ENCODE assay signal across 8 cellular contexts in the genomic region with DNA sequence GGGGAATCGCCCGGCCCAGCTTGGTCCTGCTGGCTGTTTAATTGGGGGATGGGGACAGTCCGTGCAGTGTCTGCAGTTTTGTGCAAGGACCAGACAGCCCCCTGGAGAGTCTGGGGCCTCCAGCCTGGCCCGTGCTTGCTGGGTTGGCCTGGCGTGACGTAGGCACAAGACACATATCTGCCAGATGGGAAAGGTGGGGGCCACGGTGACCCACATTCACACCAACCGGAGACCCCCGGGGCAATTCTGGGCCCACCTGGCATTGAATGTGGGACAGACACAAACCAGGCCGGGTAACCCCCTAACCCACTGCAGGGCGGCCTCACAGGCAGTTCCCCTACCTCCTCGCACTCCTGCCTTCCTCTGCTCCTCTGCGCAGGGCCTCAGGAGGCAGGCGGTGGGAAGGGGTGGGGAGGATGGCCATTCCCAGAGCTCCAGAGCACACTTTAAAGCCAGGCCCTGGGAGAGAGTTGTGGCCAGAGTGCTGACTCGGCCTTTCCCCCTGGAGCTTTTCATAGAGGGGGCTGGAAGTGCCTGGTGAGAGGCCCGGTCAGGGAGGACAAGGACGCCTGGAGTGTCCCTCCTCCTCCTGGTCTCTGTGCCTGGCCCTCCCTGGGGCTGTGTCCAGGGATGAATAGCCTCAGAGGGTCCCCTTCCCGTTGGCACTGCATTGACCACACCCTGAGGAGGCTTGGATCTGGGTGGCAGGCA. TPM values are rescaled to one million over a fixed set of nuclear protein-coding genes. Genes with fewer than 3 reads are reported as not detected.
DNase-seq lines count a peak whose midpoint lies in the region; ATAC-seq and TF ChIP-seq lines count a peak whose summit lies in the region.

No MANE protein-coding gene starts in this region.

- H3K4me2 ChIP-seq in HCT116 (ENCODE audit: low read length) = peak overlapping the region; percentile 99

- CTCF ChIA-PET in HCT116 (lab: Charles Lee) = no interaction called here

- no peaks in the 10 kb centered on the region for H3K27me3 Mint-ChIP-seq in activated naive CD8-positive, alpha-beta T cell
- peaks cover 23% of the 10 kb centered on the region for H3K27me3 Mint-ChIP-seq in stimulated activated naive CD8-positive, alpha-beta T cell treated with anti-CD3 and anti-CD28 coated beads, Interleukin-15, amount 100 ng/mL, for 72 hours

- H3K79me2 ChIP-seq in HCT116 (ENCODE audit: insufficient read depth, low read length) = no peaks in the 10 kb centered on the region

- H3K36me3 ChIP-seq in HCT116 (ENCODE audit: control insufficient read depth in 1 of 2, insufficient read depth in 2 of 2, low read length in 2 of 2) (no peaks in the 10 kb centered on the region), iPS DF 6.9 (ENCODE audit: control insufficient read depth, insufficient read depth, low read length) (no peaks in the 10 kb centered on the region)

- no peak overlapping the region for H2AFZ ChIP-seq in HCT116 (ENCODE audit: low read depth, low read length, poor library complexity, severe bottlenecking)

- no TSS peak for BruUV-seq in HCT116 (replicated peaks; lab: Mats Ljungman, UMichigan)

- no peak for TF ChIP-seq CTCF in HCT116 (IDR thresholded peaks at IDR 0.05 in 2 of 3, conservative IDR thresholded peaks at IDR 0.05 in 1 of 3; ENCODE audit: borderline replicate concordance in 1 of 3, insufficient read depth in 1 of 3, low read depth in 2 of 3, low read length in 2 of 3)

- POLR2A ChIA-PET in HCT116 (lab: Charles Lee) = no interaction called here

- WGBS in iPS DF 6.9 (ENCODE audit: insufficient coverage, insufficient read length) = no CpG with 5 or more reads among the region's 18 CpGs

- TF ChIP-seq RAD21 in HCT116 (IDR thresholded peaks at IDR 0.05; ENCODE audit: low read depth) = no peak

- RAD21 ChIA-PET in HCT116 (lab: Charles Lee; ENCODE audit: low non-redundant PET in 1 of 2, low total read pairs in 2 of 2, uncharacterized antibody in 2 of 2, unreplicated experiment in 2 of 2) = no interaction called here

- H3K36me3 Mint-ChIP-seq in activated naive CD8-positive, alpha-beta T cell = no peaks in the 10 kb centered on the region

- no peaks in the 10 kb centered on the region for H3K27me3 ChIP-seq in HCT116 (ENCODE audit: insufficient read depth, low read length)
- H3K27me3 ChIP-seq in iPS DF 6.9 (ENCODE audit: control insufficient read depth, insufficient read depth, low read length) = no peaks in the 10 kb centered on the region

- peak overlapping the region; percentile 92 for H3K4me3 Mint-ChIP-seq in activated naive CD8-positive, alpha-beta T cell
- peak overlapping the region; percentile 82 to 90 for H3K4me3 Mint-ChIP-seq in stimulated activated naive CD8-positive, alpha-beta T cell treated with anti-CD3 and anti-CD28 coated beads, Interleukin-15, amount 100 ng/mL, for 72 hours

- H3K4me3 ChIP-seq in HCT116 (replicated peaks in 1 of 2; ENCODE audit: low read depth in 1 of 2, low read length in 2 of 2) = peak overlapping the region in 1 of 2 experiments; percentile 74; a peak in 1 of 4 replicates
- H3K4me3 ChIP-seq in iPS DF 6.9 (ENCODE audit: low read length) = peak overlapping the region; percentile 74; the same call in 1 of the 2 replicates

- H3K27ac Mint-ChIP-seq in activated naive CD8-positive, alpha-beta T cell = no peak overlapping the region
- H3K27ac Mint-ChIP-seq in stimulated activated naive CD8-positive, alpha-beta T cell treated with anti-CD3 and anti-CD28 coated beads, Interleukin-15, amount 100 ng/mL, for 72 hours = peak overlapping the region in 1 of 2 donors; percentile 92

- no peaks in the 10 kb centered on the region for H3K9me2 ChIP-seq in HCT116 (ENCODE audit: insufficient read depth)

- no peak overlapping the region for H3K9ac ChIP-seq in HCT116 (ENCODE audit: low read length)

- no peak overlapping the region for H3K27ac ChIP-seq in HCT116 (ENCODE audit: low read depth, low read length)
- no peak overlapping the region for H3K27ac ChIP-seq in iPS DF 6.9 (ENCODE audit: low read length)

- H3K9me3 ChIP-seq in HCT116 (ENCODE audit: control insufficient read depth in 1 of 2, insufficient read depth in 1 of 2, low read depth in 1 of 2, low read length in 2 of 2) = no peaks in the 10 kb centered on the region
- no peaks in the 10 kb centered on the region for H3K9me3 ChIP-seq in iPS DF 6.9 (ENCODE audit: control insufficient read depth, insufficient read depth, low read length)

- H3K9me3 Mint-ChIP-seq in activated naive CD8-positive, alpha-beta T cell (ENCODE audit: low read depth) = no peaks in the 10 kb centered on the region
- H3K9me3 Mint-ChIP-seq in stimulated activated naive CD8-positive, alpha-beta T cell treated with anti-CD3 and anti-CD28 coated beads, Interleukin-15, amount 100 ng/mL, for 72 hours = no peaks in the 10 kb centered on the region

- H3K4me1 ChIP-seq in HCT116 (ENCODE audit: control insufficient read depth in 1 of 2, insufficient read depth in 2 of 2, low read length in 2 of 2) (peaks cover 11 to 39% of the 10 kb centered on the region in 2 experiments; a peak in 3 of 4 replicates), iPS DF 6.9 (ENCODE audit: control insufficient read depth, insufficient read depth, low read length) (peaks cover 6% of the 10 kb centered on the region; the same call in 1 of the 2 replicates)

- no peak for DNase-seq in HCT116 (ENCODE audit: low read depth, low spot score)
- DNase-seq in iPS DF 6.9 (ENCODE audit: low read depth, low spot score) = no peak
- no peak for DNase-seq in stimulated activated naive CD8-positive, alpha-beta T cell treated with anti-CD3 and anti-CD28 coated beads, Interleukin-15, amount 100 ng/mL, for 72 hours
- DNase-seq in COLO668 (lab: John Stamatoyannopoulos, UW; ENCODE audit: unreplicated experiment) = no peak
- DNase-seq in NCI-H1048 (lab: John Stamatoyannopoulos, UW) = no peak

- no peak for TF ChIP-seq POLR2A in HCT116 (IDR thresholded peaks at IDR 0.05; ENCODE audit: borderline replicate concordance, extremely low read depth, insufficient read depth, insufficient read length)

- peaks cover 23% of the 10 kb centered on the region for H3K4me1 Mint-ChIP-seq in activated naive CD8-positive, alpha-beta T cell (ENCODE audit: low read depth)
- peaks cover 47% of the 10 kb centered on the region for H3K4me1 Mint-ChIP-seq in stimulated activated naive CD8-positive, alpha-beta T cell treated with anti-CD3 and anti-CD28 coated beads, Interleukin-15, amount 100 ng/mL, for 72 hours

- no peaks in the 10 kb centered on the region for H4K20me1 ChIP-seq in HCT116 (ENCODE audit: insufficient read depth)

- ATAC-seq in HCT116 (no peak), HG03342 (IDR thresholded peaks at IDR 0.05; ENCODE audit: unreplicated experiment) (no peak), HG03196 (IDR thresholded peaks at IDR 0.05; ENCODE audit: unreplicated experiment) (no peak)
- ATAC-seq in stimulated activated naive CD8-positive, alpha-beta T cell treated with anti-CD3 and anti-CD28 coated beads, Interleukin-15, amount 100 ng/mL, for 72 hours = no peak

- intact Hi-C loops in HCT116 (cut with micrococcal nuclease) = no loop called here

TF ChIP-seq in HCT116, 20 proteins besides CTCF, POLR2A, EP300 and RAD21 (continues in another document):
- TF ChIP-seq POLR2AphosphoS5 (IDR thresholded peaks at IDR 0.05; ENCODE audit: low read depth, low read length) (no peak), EGR1 (IDR thresholded peaks at IDR 0.05; ENCODE audit: low read depth) (no peak), CEBPB (IDR thresholded peaks at IDR 0.05; ENCODE audit: low read depth) (no peak), ELF1 (IDR thresholded peaks at IDR 0.05; ENCODE audit: borderline replicate concordance, low read depth) (no peak), ZBTB33 (IDR thresholded peaks at IDR 0.05; ENCODE audit: extremely low read depth, insufficient replicate concordance, low read length) (no peak), CBX3 (IDR thresholded peaks at IDR 0.05; ENCODE audit: low read depth) (no peak)
- TF ChIP-seq, protein P1, sequence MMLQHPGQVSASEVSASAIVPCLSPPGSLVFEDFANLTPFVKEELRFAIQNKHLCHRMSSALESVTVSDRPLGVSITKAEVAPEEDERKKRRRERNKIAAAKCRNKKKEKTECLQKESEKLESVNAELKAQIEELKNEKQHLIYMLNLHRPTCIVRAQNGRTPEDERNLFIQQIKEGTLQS (IDR thresholded peaks at IDR 0.05) = no peak

RNA-seq across cellular contexts. Expression of gene MRC2, which starts 1.5 kb away (rescaled TPM):
- 10.7 TPM for total RNA-seq in HCT116 (2021; ENCODE audit: unreplicated experiment)
- 10.1 and 13.7 TPM in 2 replicates for polyA plus RNA-seq in HCT116 (2012)
